In genomic region chr13:40734536-40735231, GRCh38 we compare ENCODE assay signal across 1 cellular context.
TF ChIP-seq lines count a peak whose summit lies in the region.

No MANE protein-coding gene starts in this region.

TF ChIP-seq in HEK293, 187 proteins besides CTCF, POLR2A, EP300 and RAD21 (continued from another document):
- TF ChIP-seq, protein P1, sequence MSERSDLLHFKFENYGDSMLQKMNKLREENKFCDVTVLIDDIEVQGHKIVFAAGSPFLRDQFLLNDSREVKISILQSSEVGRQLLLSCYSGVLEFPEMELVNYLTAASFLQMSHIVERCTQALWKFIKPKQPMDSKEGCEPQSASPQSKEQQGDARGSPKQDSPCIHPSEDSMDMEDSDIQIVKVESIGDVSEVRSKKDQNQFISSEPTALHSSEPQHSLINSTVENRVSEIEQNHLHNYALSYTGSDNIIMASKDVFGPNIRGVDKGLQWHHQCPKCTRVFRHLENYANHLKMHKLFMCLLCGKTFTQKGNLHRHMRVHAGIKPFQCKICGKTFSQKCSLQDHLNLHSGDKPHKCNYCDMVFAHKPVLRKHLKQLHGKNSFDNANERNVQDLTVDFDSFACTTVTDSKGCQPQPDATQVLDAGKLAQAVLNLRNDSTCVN (tag by site-specific recombination; optimal IDR thresholded peaks at IDR 0.05): peak; percentile 29
- TF ChIP-seq ZNF335 (tag by site-specific recombination; conservative IDR thresholded peaks at IDR 0.05) (peak; percentile 52; the same call in 1 of the 2 replicates), ZNF121 (tag by site-specific recombination; IDR thresholded peaks at IDR 0.05) (peak; percentile 65), YY1 (tag by site-specific recombination; IDR thresholded peaks at IDR 0.05) (peak; percentile 42; the same call in 1 of the 2 replicates), ZFHX2 (tag by site-specific recombination; conservative IDR thresholded peaks at IDR 0.05) (peak; percentile 42)
